16 cellular contexts compared by ENCODE assay signal in the genomic region with DNA sequence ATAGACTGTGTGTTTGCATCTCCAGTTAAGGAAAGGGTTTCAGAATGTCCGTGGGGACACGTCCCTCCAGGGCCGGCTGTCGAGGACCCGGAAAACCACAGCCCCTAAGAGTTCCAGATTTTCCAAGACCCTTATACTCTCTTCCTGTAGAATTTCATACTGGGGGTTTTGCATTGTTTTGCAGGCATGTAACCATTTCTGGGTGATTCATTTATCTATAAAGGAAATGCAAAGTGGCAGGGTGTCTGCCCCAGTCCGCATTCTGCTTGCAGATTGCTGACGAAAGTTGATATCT. TPM values are rescaled to one million over a fixed set of nuclear protein-coding genes. Genes with fewer than 3 reads are reported as not detected.
A peak's percentile ranks its signal among the peaks of the same experiment; 100 is the strongest.
DNase-seq lines count a peak whose midpoint lies in the region; ATAC-seq and TF ChIP-seq lines count a peak whose summit lies in the region.
"Had no signal": no experiment of that assay in that cellular context is flagged by ENCODE, and none has a peak within 500 bp of the region (broad histone marks: within the 10 kb centered on the region; RNA-seq: fewer than 3 reads in every experiment).

No MANE protein-coding gene starts in this region.

- H3K36me3 ChIP-seq in NT2/D1 (ENCODE audit: insufficient read depth, insufficient read length, low read length) = peaks cover 3% of the 10 kb centered on the region

- H3K27me3 ChIP-seq in NT2/D1 (ENCODE audit: insufficient read depth, insufficient read length) = peaks cover 74% of the 10 kb centered on the region

- H3K4me1 Mint-ChIP-seq in neural crest cell = peaks cover 41% of the 10 kb centered on the region

- no peak overlapping the region for H3K27ac Mint-ChIP-seq in neural crest cell (ENCODE audit: unreplicated experiment)

- ATAC-seq in GM18505 (IDR thresholded peaks at IDR 0.05; ENCODE audit: unreplicated experiment) = no peak
- no peak for ATAC-seq in GM21423 (IDR thresholded peaks at IDR 0.05; ENCODE audit: unreplicated experiment)
- ATAC-seq: A549, gastroesophageal sphincter, left ventricle myocardium superior had no signal

- H3K9me3 Mint-ChIP-seq in neural crest cell = no peaks in the 10 kb centered on the region

- H3K27me3 Mint-ChIP-seq in neural crest cell (ENCODE audit: low read depth) = peaks cover 79% of the 10 kb centered on the region

- H3K36me3 Mint-ChIP-seq in neural crest cell (ENCODE audit: low read depth) = peaks cover 2% of the 10 kb centered on the region

- H3K9me3 ChIP-seq in NT2/D1 (ENCODE audit: insufficient read depth, low read length) = no peaks in the 10 kb centered on the region
- H3K9me3 ChIP-seq: A549, gastroesophageal sphincter had no signal

- no peak overlapping the region for H3K9ac ChIP-seq in NT2/D1 (ENCODE audit: insufficient read length, low read depth)

- H3K4me1 ChIP-seq in NT2/D1 (ENCODE audit: insufficient read depth, insufficient read length) = peaks cover 3% of the 10 kb centered on the region

- TF ChIP-seq POLR2A in GM18505 (IDR thresholded peaks at IDR 0.05; ENCODE audit: borderline replicate concordance, extremely low read depth, insufficient read depth, insufficient read length) = no peak

- H3K4me3 ChIP-seq in NT2/D1 (ENCODE audit: insufficient read length, low read depth) = peak overlapping the region; percentile 48
- H3K4me3 ChIP-seq: A549, gastroesophageal sphincter, PC-9 had no signal

- peak overlapping the region; percentile 76 for H3K4me3 Mint-ChIP-seq in neural crest cell

- DNase-seq in NCI-H748 (lab: John Stamatoyannopoulos, UW; ENCODE audit: unreplicated experiment) (peak; percentile 13), NCI-H748 treated with DMSO at 0.1 percent for 48 hours (lab: John Stamatoyannopoulos, UW) (no peak), NT2/D1 (ENCODE audit: low read depth, low spot score) (no peak), fibroblast of peridontal ligament (ENCODE audit: extremely low read depth) (peak; percentile 21), neural crest cell (ENCODE audit: low read depth, low spot score) (peak; percentile 10), SKM-1 treated with dmso at 0.1 percent for 144 hours (lab: John Stamatoyannopoulos, UW; ENCODE audit: unreplicated experiment) (no peak)
- DNase-seq: caudate nucleus, left ventricle myocardium superior, NCI-H1092, nucleus accumbens, PC-9 had no signal

- no peak for TF ChIP-seq CTCF in neural crest cell (conservative IDR thresholded peaks at IDR 0.05)

RNA-seq across cellular contexts. Expression of gene SP9, which starts 8.5 kb away (rescaled TPM):
- total RNA-seq in neural crest cell = 1.9 TPM in 2 replicates
- total RNA-seq: gastroesophageal sphincter, HT-29, left ventricle myocardium superior, PC-9 had no signal

RNA-seq across cellular contexts. Expression of gene SCRN3, which starts 52.2 kb away (rescaled TPM):
- 29.5 and 30.9 TPM in 2 replicates for total RNA-seq in neural crest cell

Comparison
In these comparisons a context has a peak if more than half of its experiments do, and no peak if none do; other contexts are left out.
1. DNase-seq: peak in NCI-H748 (single experiment), fibroblast of peridontal ligament (single experiment) and neural crest cell (single experiment); none in NCI-H748 treated with DMSO at 0.1 percent for 48 hours (single experiment), NT2/D1 (single experiment) and SKM-1 treated with dmso at 0.1 percent for 144 hours (single experiment).